Comparison of ENCODE assay signal across 3 cellular contexts in the genomic region with DNA sequence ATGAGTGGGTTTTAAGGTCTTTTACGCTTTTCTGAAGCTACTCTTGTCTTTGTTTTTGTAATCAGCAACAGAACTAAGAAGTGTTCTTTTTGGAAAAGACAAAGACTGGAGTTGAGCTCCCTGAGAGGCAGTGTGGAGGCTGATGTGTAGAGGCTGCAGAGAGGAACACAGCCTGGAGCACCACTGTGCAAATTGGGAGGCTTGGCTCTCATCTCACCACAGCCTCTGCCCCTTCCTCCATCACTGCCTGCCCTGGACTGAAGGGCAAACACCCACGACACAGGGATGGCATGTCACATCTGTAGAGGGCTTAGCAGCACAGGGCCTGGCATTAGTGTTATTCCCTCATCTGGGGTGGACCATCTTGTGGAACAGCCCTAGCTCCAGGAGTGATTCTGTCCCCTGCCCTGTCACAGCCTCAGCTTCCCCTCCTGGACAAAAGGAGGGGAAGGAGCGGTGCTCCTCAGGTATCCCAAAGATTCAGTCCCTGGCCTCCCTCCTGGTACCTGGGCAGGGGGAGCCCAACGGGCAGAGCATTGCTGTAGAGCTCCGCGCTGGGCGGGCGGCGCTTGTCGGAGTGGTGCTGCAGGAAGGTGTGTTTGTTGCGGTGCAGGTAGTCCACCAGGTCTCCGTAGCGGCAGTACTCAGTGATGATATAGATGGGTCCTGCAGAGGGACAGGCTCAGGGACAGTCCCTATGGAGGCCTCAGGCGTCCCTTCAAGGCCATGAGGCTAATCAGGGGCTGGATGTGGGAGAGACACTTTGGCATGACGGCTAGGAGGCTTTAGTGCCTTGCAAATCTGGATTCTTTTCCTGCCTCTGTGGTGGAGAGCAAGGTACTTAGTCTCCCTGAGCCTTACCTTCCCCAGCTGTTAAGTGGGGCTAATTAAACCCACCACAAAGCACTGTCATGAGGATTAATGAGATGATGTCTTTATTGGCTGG.
TF ChIP-seq lines count a peak whose summit lies in the region.

No MANE protein-coding gene starts in this region.

TF ChIP-seq in HCT116, 20 proteins besides CTCF, POLR2A, EP300 and RAD21:
- TF ChIP-seq YY1 (IDR thresholded peaks at IDR 0.05; ENCODE audit: extremely low read depth, insufficient replicate concordance, low read depth, low read length) (no peak), TCF7L2 (IDR thresholded peaks at IDR 0.05; ENCODE audit: borderline replicate concordance, extremely low read depth, insufficient read depth, insufficient read length) (no peak), JUND (IDR thresholded peaks at IDR 0.05) (no peak)
- TF ChIP-seq, protein P1, sequence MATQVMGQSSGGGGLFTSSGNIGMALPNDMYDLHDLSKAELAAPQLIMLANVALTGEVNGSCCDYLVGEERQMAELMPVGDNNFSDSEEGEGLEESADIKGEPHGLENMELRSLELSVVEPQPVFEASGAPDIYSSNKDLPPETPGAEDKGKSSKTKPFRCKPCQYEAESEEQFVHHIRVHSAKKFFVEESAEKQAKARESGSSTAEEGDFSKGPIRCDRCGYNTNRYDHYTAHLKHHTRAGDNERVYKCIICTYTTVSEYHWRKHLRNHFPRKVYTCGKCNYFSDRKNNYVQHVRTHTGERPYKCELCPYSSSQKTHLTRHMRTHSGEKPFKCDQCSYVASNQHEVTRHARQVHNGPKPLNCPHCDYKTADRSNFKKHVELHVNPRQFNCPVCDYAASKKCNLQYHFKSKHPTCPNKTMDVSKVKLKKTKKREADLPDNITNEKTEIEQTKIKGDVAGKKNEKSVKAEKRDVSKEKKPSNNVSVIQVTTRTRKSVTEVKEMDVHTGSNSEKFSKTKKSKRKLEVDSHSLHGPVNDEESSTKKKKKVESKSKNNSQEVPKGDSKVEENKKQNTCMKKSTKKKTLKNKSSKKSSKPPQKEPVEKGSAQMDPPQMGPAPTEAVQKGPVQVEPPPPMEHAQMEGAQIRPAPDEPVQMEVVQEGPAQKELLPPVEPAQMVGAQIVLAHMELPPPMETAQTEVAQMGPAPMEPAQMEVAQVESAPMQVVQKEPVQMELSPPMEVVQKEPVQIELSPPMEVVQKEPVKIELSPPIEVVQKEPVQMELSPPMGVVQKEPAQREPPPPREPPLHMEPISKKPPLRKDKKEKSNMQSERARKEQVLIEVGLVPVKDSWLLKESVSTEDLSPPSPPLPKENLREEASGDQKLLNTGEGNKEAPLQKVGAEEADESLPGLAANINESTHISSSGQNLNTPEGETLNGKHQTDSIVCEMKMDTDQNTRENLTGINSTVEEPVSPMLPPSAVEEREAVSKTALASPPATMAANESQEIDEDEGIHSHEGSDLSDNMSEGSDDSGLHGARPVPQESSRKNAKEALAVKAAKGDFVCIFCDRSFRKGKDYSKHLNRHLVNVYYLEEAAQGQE (IDR thresholded peaks at IDR 0.05; ENCODE audit: low read depth), result no peak
TF ChIP-seq in HCT116: peak in this region for 0.

TF ChIP-seq in HepG2, 621 proteins besides CTCF, POLR2A, EP300 and RAD21:
- TF ChIP-seq, protein P2, sequence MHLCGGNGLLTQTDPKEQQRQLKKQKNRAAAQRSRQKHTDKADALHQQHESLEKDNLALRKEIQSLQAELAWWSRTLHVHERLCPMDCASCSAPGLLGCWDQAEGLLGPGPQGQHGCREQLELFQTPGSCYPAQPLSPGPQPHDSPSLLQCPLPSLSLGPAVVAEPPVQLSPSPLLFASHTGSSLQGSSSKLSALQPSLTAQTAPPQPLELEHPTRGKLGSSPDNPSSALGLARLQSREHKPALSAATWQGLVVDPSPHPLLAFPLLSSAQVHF (CRISPR knock-in tag; IDR thresholded peaks at IDR 0.05), result no peak
- TF ChIP-seq ZNF225 (CRISPR knock-in tag; IDR thresholded peaks at IDR 0.05) (0 out of 2 replicates have a peak, but pooled peaks have one; percentile 24), AKAP8 (CRISPR knock-in tag; IDR thresholded peaks at IDR 0.05) (no peak)

TF ChIP-seq in WTC11, 78 proteins besides CTCF, POLR2A, EP300 and RAD21:
- TF ChIP-seq, protein P3, sequence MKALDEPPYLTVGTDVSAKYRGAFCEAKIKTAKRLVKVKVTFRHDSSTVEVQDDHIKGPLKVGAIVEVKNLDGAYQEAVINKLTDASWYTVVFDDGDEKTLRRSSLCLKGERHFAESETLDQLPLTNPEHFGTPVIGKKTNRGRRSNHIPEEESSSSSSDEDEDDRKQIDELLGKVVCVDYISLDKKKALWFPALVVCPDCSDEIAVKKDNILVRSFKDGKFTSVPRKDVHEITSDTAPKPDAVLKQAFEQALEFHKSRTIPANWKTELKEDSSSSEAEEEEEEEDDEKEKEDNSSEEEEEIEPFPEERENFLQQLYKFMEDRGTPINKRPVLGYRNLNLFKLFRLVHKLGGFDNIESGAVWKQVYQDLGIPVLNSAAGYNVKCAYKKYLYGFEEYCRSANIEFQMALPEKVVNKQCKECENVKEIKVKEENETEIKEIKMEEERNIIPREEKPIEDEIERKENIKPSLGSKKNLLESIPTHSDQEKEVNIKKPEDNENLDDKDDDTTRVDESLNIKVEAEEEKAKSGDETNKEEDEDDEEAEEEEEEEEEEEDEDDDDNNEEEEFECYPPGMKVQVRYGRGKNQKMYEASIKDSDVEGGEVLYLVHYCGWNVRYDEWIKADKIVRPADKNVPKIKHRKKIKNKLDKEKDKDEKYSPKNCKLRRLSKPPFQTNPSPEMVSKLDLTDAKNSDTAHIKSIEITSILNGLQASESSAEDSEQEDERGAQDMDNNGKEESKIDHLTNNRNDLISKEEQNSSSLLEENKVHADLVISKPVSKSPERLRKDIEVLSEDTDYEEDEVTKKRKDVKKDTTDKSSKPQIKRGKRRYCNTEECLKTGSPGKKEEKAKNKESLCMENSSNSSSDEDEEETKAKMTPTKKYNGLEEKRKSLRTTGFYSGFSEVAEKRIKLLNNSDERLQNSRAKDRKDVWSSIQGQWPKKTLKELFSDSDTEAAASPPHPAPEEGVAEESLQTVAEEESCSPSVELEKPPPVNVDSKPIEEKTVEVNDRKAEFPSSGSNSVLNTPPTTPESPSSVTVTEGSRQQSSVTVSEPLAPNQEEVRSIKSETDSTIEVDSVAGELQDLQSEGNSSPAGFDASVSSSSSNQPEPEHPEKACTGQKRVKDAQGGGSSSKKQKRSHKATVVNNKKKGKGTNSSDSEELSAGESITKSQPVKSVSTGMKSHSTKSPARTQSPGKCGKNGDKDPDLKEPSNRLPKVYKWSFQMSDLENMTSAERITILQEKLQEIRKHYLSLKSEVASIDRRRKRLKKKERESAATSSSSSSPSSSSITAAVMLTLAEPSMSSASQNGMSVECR (CRISPR knock-in tag; IDR thresholded peaks at IDR 0.05; ENCODE audit: borderline replicate concordance), result no peak
- TF ChIP-seq, protein P4, sequence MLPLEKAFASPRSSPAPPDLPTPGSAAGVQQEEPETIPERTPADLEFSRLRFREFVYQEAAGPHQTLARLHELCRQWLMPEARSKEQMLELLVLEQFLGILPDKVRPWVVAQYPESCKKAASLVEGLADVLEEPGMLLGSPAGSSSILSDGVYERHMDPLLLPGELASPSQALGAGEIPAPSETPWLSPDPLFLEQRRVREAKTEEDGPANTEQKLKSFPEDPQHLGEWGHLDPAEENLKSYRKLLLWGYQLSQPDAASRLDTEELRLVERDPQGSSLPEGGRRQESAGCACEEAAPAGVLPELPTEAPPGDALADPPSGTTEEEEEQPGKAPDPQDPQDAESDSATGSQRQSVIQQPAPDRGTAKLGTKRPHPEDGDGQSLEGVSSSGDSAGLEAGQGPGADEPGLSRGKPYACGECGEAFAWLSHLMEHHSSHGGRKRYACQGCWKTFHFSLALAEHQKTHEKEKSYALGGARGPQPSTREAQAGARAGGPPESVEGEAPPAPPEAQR (CRISPR knock-in tag; IDR thresholded peaks at IDR 0.05), result no peak
